Comparison of ENCODE assay signal across 17 cellular contexts in the genomic region with DNA sequence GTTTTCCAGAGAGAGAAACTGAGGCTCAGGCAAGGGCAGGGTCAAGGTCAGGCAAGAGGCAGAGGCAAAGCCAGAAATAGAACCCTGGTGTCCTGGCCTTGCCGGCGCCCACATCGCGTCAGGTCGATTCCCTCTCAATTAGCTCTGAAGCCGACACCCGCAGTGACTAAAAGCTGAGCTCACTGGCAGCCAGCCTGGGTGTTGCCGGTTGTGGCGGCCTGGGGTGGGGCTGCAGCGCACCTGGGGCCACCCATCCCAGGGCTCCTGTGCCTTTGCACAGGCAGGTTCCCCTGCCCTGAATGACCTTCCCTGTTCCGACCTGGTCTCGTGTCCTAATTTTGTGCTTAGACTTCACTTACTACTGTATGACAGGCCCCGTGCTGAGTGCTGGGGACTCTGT. TPM values are rescaled to one million over a fixed set of nuclear protein-coding genes. Genes with fewer than 3 reads are reported as not detected.
DNase-seq lines count a peak whose midpoint lies in the region; ATAC-seq and TF ChIP-seq lines count a peak whose summit lies in the region.
"Had no signal": no experiment of that assay in that cellular context is flagged by ENCODE, and none has a peak within 500 bp of the region (broad histone marks: within the 10 kb centered on the region; RNA-seq: fewer than 3 reads in every experiment).

No MANE protein-coding gene starts in this region.

- TF ChIP-seq RAD21 in Ishikawa (IDR thresholded peaks at IDR 0.05; ENCODE audit: low read depth), result no peak

- no peak for DNase-seq in mesothelial cell of epicardium (ENCODE audit: low spot score in 2 of 2, unreplicated experiment in 2 of 2)
- no peak for DNase-seq in thoracic aorta (ENCODE audit: low spot score)
- DNase-seq in erythroblast (lab: John Stamatoyannopoulos, UW), result no peak
- DNase-seq in NCI-H1436 (lab: John Stamatoyannopoulos, UW), result no peak
- no peak for DNase-seq in activated naive CD4-positive, alpha-beta T cell treated with anti-CD3 and anti-CD28 coated beads, Interleukin-2, amount 50 U/mL, for 16 hours
- DNase-seq: activated CD4-positive, alpha-beta T cell treated with anti-CD3 and anti-CD28 coated beads, Interleukin-2, amount 50 U/mL, for 48 hours; CD4-positive, CD25-positive, alpha-beta regulatory T cell; effector CD4-positive, alpha-beta T cell; NCI-H187 treated with DMSO at 0.1 percent for 48 hours; NCI-H526; occipital lobe; SHP77 had no signal

- no peaks in the 10 kb centered on the region for H3K9me3 Mint-ChIP-seq in mesothelial cell of epicardium

- no peak overlapping the region for H3K4me3 ChIP-seq in thoracic aorta

- no peaks in the 10 kb centered on the region for H3K9me3 ChIP-seq in thoracic aorta

- peaks cover 48 to 95% of the 10 kb centered on the region in 2 donors for H3K4me1 ChIP-seq in thoracic aorta (ENCODE audit: control insufficient read depth in 1 of 2, low read depth in 2 of 2)

- H3K27me3 ChIP-seq in thoracic aorta (replicated peaks; ENCODE audit: insufficient read depth), result no peaks in the 10 kb centered on the region

- peaks cover 13% of the 10 kb centered on the region for H3K36me3 Mint-ChIP-seq in mesothelial cell of epicardium
- H3K36me3 Mint-ChIP-seq: CD4-positive, CD25-positive, alpha-beta regulatory T cell had no signal

- no peaks in the 10 kb centered on the region for H3K36me3 ChIP-seq in thoracic aorta

- H3K27ac ChIP-seq in cingulate gyrus (ENCODE audit: low read depth, low read length), result peak overlapping the region; percentile 1
- H3K27ac ChIP-seq in thoracic aorta, result peak overlapping the region; percentile 22 to 92
- H3K27ac ChIP-seq: KMS-11 had no signal

- no peak for TF ChIP-seq POLR2A in erythroblast (IDR thresholded peaks at IDR 0.05; ENCODE audit: low read length)

- H3K27ac Mint-ChIP-seq in mesothelial cell of epicardium, result peak overlapping the region; percentile 73
- H3K27ac Mint-ChIP-seq: CD4-positive, CD25-positive, alpha-beta regulatory T cell had no signal

- peaks cover 88% of the 10 kb centered on the region for H3K4me1 Mint-ChIP-seq in mesothelial cell of epicardium

- ATAC-seq in thoracic aorta (ENCODE audit: insufficient number of reproducible peaks, low FRiP score, low read depth), result no peak
- no peak for ATAC-seq in GM21390 (IDR thresholded peaks at IDR 0.05; ENCODE audit: unreplicated experiment)

- TF ChIP-seq CTCF in mesothelial cell of epicardium (IDR thresholded peaks at IDR 0.05; ENCODE audit: unreplicated experiment) (no peak), thoracic aorta (IDR thresholded peaks at IDR 0.05) (no peak)

- TF ChIP-seq EP300 in Ishikawa (IDR thresholded peaks at IDR 0.05; ENCODE audit: borderline replicate concordance), result no peak

- H3K27me3 Mint-ChIP-seq in mesothelial cell of epicardium (ENCODE audit: low read depth), result no peaks in the 10 kb centered on the region

- H3K4me3 Mint-ChIP-seq in mesothelial cell of epicardium, result no peak overlapping the region
- H3K4me3 Mint-ChIP-seq: CD4-positive, CD25-positive, alpha-beta regulatory T cell had no signal

TF ChIP-seq in Ishikawa, 13 proteins besides CTCF, POLR2A, EP300 and RAD21:
- TF ChIP-seq EGR1 (IDR thresholded peaks at IDR 0.05) (no peak), NFIC (IDR thresholded peaks at IDR 0.05) (peak; percentile 36; the same call in 1 of the 2 replicates)

RNA-seq across cellular contexts. Expression of gene SEMA3F, which starts 6.2 kb away (rescaled TPM):
- 94.5 to 101 TPM (median 99.1 TPM) in 3 replicates for total RNA-seq in mesothelial cell of epicardium
- total RNA-seq in thoracic aorta, result 10 to 100 TPM; 25.5 to 35.1 TPM

RNA-seq across cellular contexts. Expression of gene GNAT1, which starts 30.1 kb away (rescaled TPM):
- 0.27 to 0.98 TPM (median 0.55 TPM) in 3 replicates for total RNA-seq in mesothelial cell of epicardium
- total RNA-seq in thoracic aorta, result under 1 TPM in 1 of 2 donors, not detected in 1; 0.54 TPM
- total RNA-seq: astrocyte; CD4-positive, CD25-positive, alpha-beta regulatory T cell; occipital lobe had no signal

RNA-seq across cellular contexts. Expression of gene SLC38A3, which starts 43.8 kb away (rescaled TPM):
- total RNA-seq in mesothelial cell of epicardium (0.84 to 2.5 TPM (median 1.8 TPM) in 3 replicates), thoracic aorta (under 1 TPM in 1 of 2 donors, not detected in 1; 0.28 TPM)
- total RNA-seq: CD4-positive, CD25-positive, alpha-beta regulatory T cell had no signal
